Comparison of ENCODE assay signal across 1 cellular context in the genomic region with DNA sequence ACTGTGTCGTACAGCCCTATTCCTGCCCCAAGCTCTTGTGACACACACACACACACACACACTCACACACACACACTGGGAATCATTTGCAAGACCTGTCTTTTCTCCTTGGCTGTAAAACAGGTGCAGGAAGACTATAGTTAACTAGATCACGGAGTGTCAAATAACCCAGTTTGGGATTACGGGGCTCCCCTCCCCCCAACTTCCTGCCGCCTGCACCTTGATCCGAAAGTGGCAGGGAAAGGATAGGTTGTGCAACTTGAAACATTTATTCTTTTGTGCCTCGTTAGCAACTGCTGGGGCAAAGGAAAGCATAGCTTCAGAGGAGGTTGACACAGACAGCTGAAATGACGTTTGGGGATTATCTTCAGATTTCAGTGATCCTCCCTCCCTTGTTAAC.
TF ChIP-seq lines count a peak whose summit lies in the region.

No MANE protein-coding gene starts in this region.

TF ChIP-seq in HepG2, 621 proteins besides CTCF, POLR2A, EP300 and RAD21 (continued from another document):
- TF ChIP-seq, protein P1, sequence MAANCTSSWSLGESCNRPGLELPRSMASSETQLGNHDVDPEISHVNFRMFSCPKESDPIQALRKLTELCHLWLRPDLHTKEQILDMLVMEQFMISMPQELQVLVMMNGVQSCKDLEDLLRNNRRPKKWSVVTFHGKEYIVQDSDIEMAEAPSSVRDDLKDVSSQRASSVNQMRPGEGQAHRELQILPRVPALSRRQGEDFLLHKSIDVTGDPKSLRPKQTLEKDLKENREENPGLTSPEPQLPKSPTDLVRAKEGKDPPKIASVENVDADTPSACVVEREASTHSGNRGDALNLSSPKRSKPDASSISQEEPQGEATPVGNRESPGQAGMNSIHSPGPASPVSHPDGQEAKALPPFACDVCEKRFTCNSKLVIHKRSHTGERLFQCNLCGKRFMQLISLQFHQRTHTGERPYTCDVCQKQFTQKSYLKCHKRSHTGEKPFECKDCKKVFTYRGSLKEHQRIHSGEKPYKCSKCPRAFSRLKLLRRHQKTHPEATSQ (CRISPR knock-in tag; IDR thresholded peaks at IDR 0.05; ENCODE audit: borderline replicate concordance) = no peak
- TF ChIP-seq ZNF619 (CRISPR knock-in tag; IDR thresholded peaks at IDR 0.05) = no peak
